ENCODE assay signal across 8 cellular contexts in the genomic region with DNA sequence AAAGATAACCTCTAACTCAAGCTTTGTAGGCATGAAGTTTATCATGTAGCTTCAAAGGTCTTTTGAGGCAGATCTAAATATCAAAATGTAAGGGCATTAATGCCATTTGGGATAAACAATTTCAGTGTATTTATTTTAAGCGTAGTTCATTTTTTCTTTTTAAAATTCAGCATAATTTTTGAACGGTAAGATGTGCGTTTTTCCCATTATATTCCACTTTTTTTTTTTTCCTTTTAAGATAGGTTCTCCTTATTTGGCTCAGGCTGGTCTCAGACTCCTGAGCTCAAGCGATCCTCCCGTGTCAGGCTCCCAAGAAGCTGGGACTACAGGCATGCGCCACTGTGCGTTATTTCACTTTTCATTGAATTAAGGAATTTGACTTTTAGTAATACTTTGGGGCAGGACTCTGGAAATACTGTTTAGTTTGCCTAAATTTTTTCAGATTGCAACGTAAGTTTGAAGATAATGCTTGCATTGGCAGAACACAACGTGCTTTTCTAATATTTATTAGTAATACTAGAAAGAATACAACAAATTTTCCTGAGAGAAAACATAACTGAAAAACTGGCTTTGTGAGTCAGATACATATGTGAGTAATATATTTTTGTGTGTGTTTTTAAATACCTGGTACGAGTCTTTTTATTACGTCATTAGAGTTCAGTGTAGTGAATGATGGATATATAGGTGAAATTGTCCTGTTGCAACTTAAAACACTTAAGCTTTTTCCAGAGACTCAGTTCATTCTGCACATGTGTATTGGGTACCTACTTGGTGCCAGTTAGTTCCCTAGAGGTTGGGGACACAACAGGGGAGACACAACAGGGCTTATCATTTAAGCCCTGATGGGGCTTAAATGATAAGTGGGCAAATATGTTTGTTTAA. TPM values are rescaled to one million over a fixed set of nuclear protein-coding genes. Genes with fewer than 3 reads are reported as not detected.
DNase-seq lines count a peak whose midpoint lies in the region; ATAC-seq and TF ChIP-seq lines count a peak whose summit lies in the region.

No MANE protein-coding gene starts in this region.

- H3K4me3 Mint-ChIP-seq in activated T-cell treated with anti-CD3 and anti-CD28 coated beads, Interleukin-2, amount 50 U/mL, for 4 hours = peak overlapping the region; percentile 82
- H3K4me3 Mint-ChIP-seq in stimulated activated memory B cell treated with anti-CD40 and anti-IgM and Interleukin-4, amounts not matched to agents 10 μg/mL and 1 μg/mL and 100 μg/mL, for 72 hours = peak overlapping the region; percentile 93

- H3K27me3 ChIP-seq in WERI-Rb-1 (ENCODE audit: insufficient read depth, low read depth, severe bottlenecking) (no peaks in the 10 kb centered on the region), iPS-15b (ENCODE audit: control insufficient read depth, insufficient read depth, low read length) (no peaks in the 10 kb centered on the region)

- H3K27ac Mint-ChIP-seq in stimulated activated memory B cell treated with anti-CD40 and anti-IgM and Interleukin-4, amounts not matched to agents 10 μg/mL and 1 μg/mL and 100 μg/mL, for 72 hours = peak overlapping the region; percentile 80

- H3K9me3 ChIP-seq in WERI-Rb-1 (ENCODE audit: severe bottlenecking) (peaks cover 2% of the 10 kb centered on the region), iPS-15b (ENCODE audit: control insufficient read depth, insufficient read depth, low read length) (no peaks in the 10 kb centered on the region)

- H3K9me3 Mint-ChIP-seq in activated T-cell treated with anti-CD3 and anti-CD28 coated beads, Interleukin-2, amount 50 U/mL, for 4 hours = no peaks in the 10 kb centered on the region
- H3K9me3 Mint-ChIP-seq in stimulated activated memory B cell treated with anti-CD40 and anti-IgM and Interleukin-4, amounts not matched to agents 10 μg/mL and 1 μg/mL and 100 μg/mL, for 72 hours = peaks cover 6% of the 10 kb centered on the region

- no peak overlapping the region for H3K27ac ChIP-seq in WERI-Rb-1

- TF ChIP-seq CTCF in WERI-Rb-1 (IDR thresholded peaks at IDR 0.05; ENCODE audit: low read depth, low read length) = no peak

- ATAC-seq in activated T-cell treated with anti-CD3 and anti-CD28 coated beads, Interleukin-2, amount 50 U/mL, for 4 hours = no peak
- ATAC-seq in stimulated activated memory B cell treated with anti-CD40 and anti-IgM and Interleukin-4, amounts not matched to agents 10 μg/mL and 1 μg/mL and 100 μg/mL, for 72 hours = no peak

- peak overlapping the region; percentile 13 for H3K9ac ChIP-seq in iPS-15b (ENCODE audit: low read depth, low read length)

- peak overlapping the region; percentile 88 for H3K4me3 ChIP-seq in WERI-Rb-1 (ENCODE audit: low read depth, low read length)
- peak overlapping the region; percentile 82 for H3K4me3 ChIP-seq in iPS-15b (ENCODE audit: low read depth, low read length)

- H3K4me1 ChIP-seq in iPS-15b (ENCODE audit: control insufficient read depth, insufficient read depth, low read length) = peaks cover 9% of the 10 kb centered on the region

- no peaks in the 10 kb centered on the region for H3K36me3 Mint-ChIP-seq in activated T-cell treated with anti-CD3 and anti-CD28 coated beads, Interleukin-2, amount 50 U/mL, for 4 hours (ENCODE audit: insufficient read depth)
- peaks cover 32% of the 10 kb centered on the region for H3K36me3 Mint-ChIP-seq in stimulated activated memory B cell treated with anti-CD40 and anti-IgM and Interleukin-4, amounts not matched to agents 10 μg/mL and 1 μg/mL and 100 μg/mL, for 72 hours

- H3K4me1 Mint-ChIP-seq in activated T-cell treated with anti-CD3 and anti-CD28 coated beads, Interleukin-2, amount 50 U/mL, for 4 hours (ENCODE audit: low read depth) = peaks cover 22% of the 10 kb centered on the region
- peaks cover 59% of the 10 kb centered on the region for H3K4me1 Mint-ChIP-seq in stimulated activated memory B cell treated with anti-CD40 and anti-IgM and Interleukin-4, amounts not matched to agents 10 μg/mL and 1 μg/mL and 100 μg/mL, for 72 hours

- peaks cover 6% of the 10 kb centered on the region for H3K27me3 Mint-ChIP-seq in activated T-cell treated with anti-CD3 and anti-CD28 coated beads, Interleukin-2, amount 50 U/mL, for 4 hours (ENCODE audit: low read depth)
- no peaks in the 10 kb centered on the region for H3K27me3 Mint-ChIP-seq in stimulated activated memory B cell treated with anti-CD40 and anti-IgM and Interleukin-4, amounts not matched to agents 10 μg/mL and 1 μg/mL and 100 μg/mL, for 72 hours

- H3K36me3 ChIP-seq in WERI-Rb-1 (peaks cover 3% of the 10 kb centered on the region; the same call in 1 of the 2 replicates), iPS-15b (ENCODE audit: control insufficient read depth, insufficient read depth, low read length) (no peaks in the 10 kb centered on the region)

- no peak for DNase-seq in activated T-cell treated with anti-CD3 and anti-CD28 coated beads, Interleukin-2, amount 50 U/mL, for 4 hours
- DNase-seq in activated T-cell treated with anti-CD3 and anti-CD28 coated beads, Interleukin-2, amount 50 U/mL, for 48 hours = no peak
- DNase-seq in WERI-Rb-1 = no peak
- DNase-seq in NCI-H2107 (lab: John Stamatoyannopoulos, UW) = no peak
- no peak for DNase-seq in DMS79 treated with DMSO at 0.1 percent for 48 hours (lab: John Stamatoyannopoulos, UW)
- no peak for DNase-seq in activated CD4-positive, CD25-positive, alpha-beta regulatory T cell treated with anti-CD3 and anti-CD28 coated beads, Interleukin-2, amount 50 U/mL, for 72 hours

RNA-seq across cellular contexts. Expression of gene RALGPS2, which starts 2.2 kb away (rescaled TPM):
- total RNA-seq in activated T-cell treated with anti-CD3 and anti-CD28 coated beads, Interleukin-2, amount 50 U/mL, for 4 hours = 1 to 10 TPM; 1.1 to 2.2 (median 1.8) TPM
